Comparison of ENCODE assay signal across 17 cellular contexts in the genomic region with DNA sequence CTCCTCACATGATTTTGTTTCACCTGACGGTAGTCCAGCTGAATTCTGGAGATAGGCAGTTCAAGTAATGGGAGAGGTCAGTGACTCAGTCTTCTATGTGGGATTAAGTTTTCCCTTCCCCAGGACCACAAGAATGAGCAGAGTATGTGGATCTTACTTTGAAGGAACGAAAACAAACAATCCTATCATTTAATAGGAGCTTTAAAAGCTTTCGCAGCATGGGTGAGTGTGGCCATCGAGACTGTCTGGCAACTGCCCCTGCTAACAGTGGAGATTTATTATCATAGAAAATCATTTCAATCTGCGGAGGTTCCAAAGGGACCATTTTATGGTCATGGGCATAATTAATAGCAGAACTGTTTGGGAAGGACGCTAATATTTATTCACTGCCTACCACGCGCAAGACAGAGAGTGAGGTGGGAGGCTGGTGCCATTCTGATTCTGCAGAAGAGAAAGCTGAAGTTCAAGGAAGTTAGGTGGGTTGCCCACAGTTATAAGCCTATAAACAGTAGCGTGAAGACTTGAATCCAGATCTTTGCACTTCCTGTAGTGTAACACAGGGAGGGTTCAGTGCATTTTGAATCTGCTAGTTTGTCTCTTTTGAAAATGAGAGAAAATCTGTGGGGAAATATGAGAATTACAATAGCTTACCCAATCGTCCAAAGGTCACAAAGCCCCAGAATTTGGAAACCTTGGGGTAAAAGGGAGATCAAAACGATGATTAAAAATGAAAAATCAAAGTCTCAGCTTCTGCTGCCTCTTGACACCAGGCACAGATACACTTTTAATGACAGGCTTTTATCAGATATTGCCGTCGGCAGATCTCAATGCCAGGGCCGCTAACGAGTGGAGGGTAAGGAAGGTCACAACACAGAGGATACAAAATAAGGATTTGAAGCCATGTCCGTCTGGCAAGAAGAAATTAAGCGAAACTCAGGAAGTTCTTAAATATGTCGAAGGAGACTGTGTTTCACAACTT.
A peak's percentile ranks its signal among the peaks of the same experiment; 100 is the strongest.
DNase-seq lines count a peak whose midpoint lies in the region; ATAC-seq, FAIRE-seq and TF ChIP-seq lines count a peak whose summit lies in the region.
"Had no signal": no experiment of that assay in that cellular context is flagged by ENCODE, and none has a peak within 500 bp of the region (broad histone marks: within the 10 kb centered on the region; RNA-seq: fewer than 3 reads in every experiment).

No MANE protein-coding gene starts in this region.

- H2AFZ ChIP-seq in hepatocyte = no peak overlapping the region

- peak; percentile 11 for FAIRE-seq in H54 (lab: Jason Lieb, UNC)
- FAIRE-seq in urothelium cell line (lab: Jason Lieb, UNC) = no peak
- FAIRE-seq: bronchial epithelial cell had no signal

- TF ChIP-seq CTCF in hepatocyte (IDR thresholded peaks at IDR 0.05; ENCODE audit: poor library complexity) = no peak
- TF ChIP-seq CTCF in omental fat pad (IDR thresholded peaks at IDR 0.05) = no peak

- H3K4me2 ChIP-seq in hepatocyte = no peak overlapping the region

- H3K36me3 ChIP-seq in hepatocyte (replicated peaks; ENCODE audit: insufficient read depth, low read depth) = no peaks in the 10 kb centered on the region
- H3K36me3 ChIP-seq: heart right ventricle had no signal

- H3K79me2 ChIP-seq in hepatocyte = no peaks in the 10 kb centered on the region

- 50% methylated on average over 18 of the region's 18 CpGs for WGBS in hepatocyte (ENCODE audit: low lambda C conversion rate, missing lambda C conversion rate)

- H3K4me1 ChIP-seq in hepatocyte (ENCODE audit: insufficient read depth) = no peaks in the 10 kb centered on the region

- DNase-seq in H54 (ENCODE audit: insufficient read length, low spot score) (peak; percentile 25), SW480 (ENCODE audit: low spot score) (peak; percentile 50), hepatocyte (ENCODE audit: low spot score) (no peak), urothelium cell line (ENCODE audit: low spot score) (peak; percentile 54), omental fat pad (ENCODE audit: low spot score) (no peak), NCI-H748 treated with DMSO at 0.1 percent for 48 hours (lab: John Stamatoyannopoulos, UW) (no peak)
- DNase-seq in activated naive CD4-positive, alpha-beta T cell treated with Interleukin-2 at 50 U/mL for 16 hours = no peak
- DNase-seq: activated CD4-positive, alpha-beta memory T cell treated with anti-CD3 and anti-CD28 coated beads for 36 hours; COR-L47; heart right ventricle; naive thymus-derived CD4-positive, alpha-beta T cell; NCI-H146; NCI-H526; T-helper 9 cell had no signal

- no peak overlapping the region for H3K4me3 ChIP-seq in hepatocyte
- H3K4me3 ChIP-seq: heart right ventricle had no signal

- no peaks in the 10 kb centered on the region for H4K20me1 ChIP-seq in hepatocyte (ENCODE audit: insufficient read depth, poor library complexity, severe bottlenecking)

- peak overlapping the region; percentile 26 for H3K27ac ChIP-seq in hepatocyte
- H3K27ac ChIP-seq: heart right ventricle, RWPE1 had no signal

- no peak for ATAC-seq in omental fat pad (ENCODE audit: low FRiP score)
- no peak for ATAC-seq in HG03354 (IDR thresholded peaks at IDR 0.05; ENCODE audit: poor library complexity, severe bottlenecking, unreplicated experiment)
- ATAC-seq: heart right ventricle; naive thymus-derived CD4-positive, alpha-beta T cell had no signal

- TF ChIP-seq POLR2A in H54 (IDR thresholded peaks at IDR 0.05; ENCODE audit: low read depth, low read length) = no peak

- no peaks in the 10 kb centered on the region for H3K9me2 ChIP-seq in hepatocyte (replicated peaks; ENCODE audit: insufficient read depth)

- no peaks in the 10 kb centered on the region for H3K9me3 ChIP-seq in hepatocyte (ENCODE audit: low read depth)
- H3K9me3 ChIP-seq: heart right ventricle had no signal

- no peaks in the 10 kb centered on the region for H3K27me3 ChIP-seq in hepatocyte
- H3K27me3 ChIP-seq: heart right ventricle had no signal

Comparison
In these comparisons a context has a peak if more than half of its experiments do, and no peak if none do; other contexts are left out.
1. DNase-seq: peak in H54 (single experiment), SW480 (single experiment) and urothelium cell line (single experiment); none in hepatocyte (single experiment), omental fat pad (single experiment), NCI-H748 treated with DMSO at 0.1 percent for 48 hours (single experiment) and activated naive CD4-positive, alpha-beta T cell treated with Interleukin-2 at 50 U/mL for 16 hours (single experiment).